In genomic region chr2:230537531-230537976, GRCh38 we compare ENCODE assay signal across 10 cellular contexts.
DNase-seq lines count a peak whose midpoint lies in the region; ATAC-seq and TF ChIP-seq lines count a peak whose summit lies in the region.
"Had no signal": no experiment of that assay in that cellular context is flagged by ENCODE, and none has a peak within 500 bp of the region (broad histone marks: within the 10 kb centered on the region; RNA-seq: fewer than 3 reads in every experiment).

No MANE protein-coding gene starts in this region.

- DNase-seq in CD4-positive, alpha-beta T cell, result no peak
- no peak for DNase-seq in iPS-NIHi7 (ENCODE audit: extremely low spot score)
- no peak for DNase-seq in NAMALWA (ENCODE audit: low spot score)
- DNase-seq in psoas muscle, result no peak
- no peak for DNase-seq in NCI-H1436 (lab: John Stamatoyannopoulos, UW)
- DNase-seq: COR-L47 had no signal

- H3K36me3 ChIP-seq in psoas muscle (ENCODE audit: insufficient read depth in 1 of 2, low read depth in 1 of 2), result peaks cover 3 to 6% of the 10 kb centered on the region in 2 donors

- no peaks in the 10 kb centered on the region for H3K4me1 ChIP-seq in psoas muscle

- peaks cover 13% of the 10 kb centered on the region for H3K4me1 Mint-ChIP-seq in CD4-positive, alpha-beta T cell (ENCODE audit: low read depth)
- H3K4me1 Mint-ChIP-seq: nephron had no signal

- TF ChIP-seq CTCF in CD4-positive, alpha-beta T cell (IDR thresholded peaks at IDR 0.05), result no peak
- no peak for TF ChIP-seq CTCF in psoas muscle (IDR thresholded peaks at IDR 0.05)

- no peaks in the 10 kb centered on the region for H3K9me3 ChIP-seq in CD4-positive, alpha-beta T cell (ENCODE audit: control insufficient read depth, low read length)
- H3K9me3 ChIP-seq in psoas muscle, result no peaks in the 10 kb centered on the region

- no peaks in the 10 kb centered on the region for H3K27me3 Mint-ChIP-seq in CD4-positive, alpha-beta T cell

- ATAC-seq in CD4-positive, alpha-beta T cell (ENCODE audit: poor library complexity), result no peak
- ATAC-seq in GM18519 (IDR thresholded peaks at IDR 0.05; ENCODE audit: low FRiP score, unreplicated experiment) (peak; percentile 63), HG02610 (IDR thresholded peaks at IDR 0.05; ENCODE audit: unreplicated experiment) (peak; percentile 86), HG03571 (IDR thresholded peaks at IDR 0.05; ENCODE audit: unreplicated experiment) (peak; percentile 57), psoas muscle (no peak)

- intact Hi-C loops in CD4-positive, alpha-beta T cell (cut with DNase I, micrococcal nuclease), result no loop called here
- intact Hi-C loops in psoas muscle (cut with DNase I), result no loop called here

- H3K4me3 ChIP-seq in psoas muscle, result no peak overlapping the region

- no peak overlapping the region for H3K4me3 Mint-ChIP-seq in CD4-positive, alpha-beta T cell
- H3K4me3 Mint-ChIP-seq: nephron had no signal

- no peak overlapping the region for H3K27ac ChIP-seq in CD4-positive, alpha-beta T cell (ENCODE audit: low read depth, low read length)
- no peak overlapping the region for H3K27ac ChIP-seq in psoas muscle

- peak overlapping the region; percentile 65 for H3K27ac Mint-ChIP-seq in CD4-positive, alpha-beta T cell
- H3K27ac Mint-ChIP-seq: nephron had no signal

- WGBS in psoas muscle, 3 donors, result 78 to 82% (median 79%) methylated on average over 4 of the region's 4 CpGs

- CTCF ChIA-PET in CD4-positive, alpha-beta T cell (lab: Charles Lee), result no interaction called here

- peaks cover 52% of the 10 kb centered on the region for H3K36me3 Mint-ChIP-seq in CD4-positive, alpha-beta T cell (ENCODE audit: low read depth)

- H3K27me3 ChIP-seq in CD4-positive, alpha-beta T cell (ENCODE audit: control insufficient read depth, insufficient read depth, low read length), result no peaks in the 10 kb centered on the region
- H3K27me3 ChIP-seq in psoas muscle (ENCODE audit: insufficient read depth in 3 of 3, low read length in 2 of 3), result no peaks in the 10 kb centered on the region

- POLR2A ChIA-PET in CD4-positive, alpha-beta T cell (lab: Charles Lee), result interaction anchor here (0.6 kb wide), 2 partner anchors 11 to 362 kb away, joined by 3 read pairs; no protein-coding TSS in a partner anchor

- peaks cover 7% of the 10 kb centered on the region for H3K9me3 Mint-ChIP-seq in CD4-positive, alpha-beta T cell
- H3K9me3 Mint-ChIP-seq: nephron had no signal

Comparison
In these comparisons a context has a peak if more than half of its experiments do, and no peak if none do; other contexts are left out.
1. ATAC-seq: peak in GM18519 (single experiment), HG02610 (single experiment) and HG03571 (single experiment); none in CD4-positive, alpha-beta T cell (single experiment) and psoas muscle (0 of 4).